Comparison of ENCODE assay signal across 14 cellular contexts in the genomic region with DNA sequence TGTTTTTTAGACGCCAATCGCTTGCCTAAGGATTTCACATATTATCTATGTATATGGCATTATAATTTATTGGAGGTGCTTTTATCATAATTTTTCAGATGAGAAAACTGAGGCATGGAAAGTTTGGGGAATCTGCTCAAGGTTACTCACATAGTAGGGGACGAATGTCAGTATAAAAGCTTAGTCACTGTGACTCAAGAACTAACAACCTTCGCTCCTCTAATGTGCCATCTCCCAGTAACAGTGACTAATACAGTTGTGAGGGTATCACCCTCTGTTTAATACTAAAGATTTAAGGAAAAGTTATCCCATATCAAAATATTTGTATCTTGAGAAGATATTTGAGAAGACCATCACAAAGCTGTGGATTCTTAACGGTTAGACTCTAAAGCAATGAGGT.
A peak's percentile ranks its signal among the peaks of the same experiment; 100 is the strongest.
DNase-seq lines count a peak whose midpoint lies in the region; ATAC-seq and TF ChIP-seq lines count a peak whose summit lies in the region.
"Had no signal": no experiment of that assay in that cellular context is flagged by ENCODE, and none has a peak within 500 bp of the region (broad histone marks: within the 10 kb centered on the region; RNA-seq: fewer than 3 reads in every experiment).

No MANE protein-coding gene starts in this region.

- no peaks in the 10 kb centered on the region for H3K9me2 ChIP-seq in PC-3 (replicated peaks; ENCODE audit: low read length)

- H3K9ac ChIP-seq in PC-3 (ENCODE audit: low read length) = no peak overlapping the region
- H3K9ac ChIP-seq: KMS-11 had no signal

- no peaks in the 10 kb centered on the region for H3K36me3 ChIP-seq in PC-3 (ENCODE audit: low read depth, low read length)

- no peaks in the 10 kb centered on the region; the same call in 1 of the 2 replicates for H3K4me1 ChIP-seq in PC-3 (ENCODE audit: insufficient read depth, low read length)

- no peak overlapping the region for H3K4me2 ChIP-seq in PC-3 (ENCODE audit: low read length)
- H3K4me2 ChIP-seq: GM23338, KMS-11 had no signal

- no peak overlapping the region for H2AFZ ChIP-seq in PC-3 (ENCODE audit: low read length)
- H2AFZ ChIP-seq: GM23338 had no signal

- no TSS peak for BruUV-seq in PC-3 (replicated peaks; lab: Mats Ljungman, UMichigan)

- peak; percentile 24 for DNase-seq in Caki2 (ENCODE audit: low read depth)
- DNase-seq in HT1080 (ENCODE audit: low read depth) = peak; percentile 30
- peak; percentile 65 for DNase-seq in PC-3
- DNase-seq in epithelial cell of esophagus (ENCODE audit: low read depth) = peak; percentile 62
- DNase-seq in 8988T = no peak
- DNase-seq: Calu3; CD8-positive, alpha-beta T cell; DMS 273 treated with DMSO at 0.1 percent for 48 hours; H9 had no signal

- intact Hi-C loops in PC-3 (cut with micrococcal nuclease) = no loop called here

- no peaks in the 10 kb centered on the region for H3K9me3 ChIP-seq in PC-3 (ENCODE audit: low read length)

- ATAC-seq in PC-3 (peak; percentile 78), GM19395 (IDR thresholded peaks at IDR 0.05; ENCODE audit: unreplicated experiment) (no peak), GM19328 (IDR thresholded peaks at IDR 0.05; ENCODE audit: unreplicated experiment) (no peak)
- ATAC-seq: CD8-positive, alpha-beta T cell; GM23338; HepG2 had no signal

- H4K20me1 ChIP-seq in PC-3 (ENCODE audit: low read length) = no peaks in the 10 kb centered on the region

- H3K79me2 ChIP-seq in PC-3 (ENCODE audit: low read length) = no peaks in the 10 kb centered on the region

- H3F3A ChIP-seq in PC-3 (ENCODE audit: low read length, unreplicated experiment) = no peaks in the 10 kb centered on the region

- CTCF ChIA-PET in PC-3 (lab: Charles Lee) = no interaction called here

- in situ Hi-C loops in Caki2 (cut with HindIII; ENCODE audit: low pct_unique_long_range_greater_than_20kb, low sequenced_read_pairs) = no loop called here

- no peak for TF ChIP-seq CTCF in PC-3 (conservative IDR thresholded peaks at IDR 0.05; ENCODE audit: low read depth, low read length)
- no peak for TF ChIP-seq CTCF in epithelial cell of esophagus (IDR thresholded peaks at IDR 0.05; ENCODE audit: insufficient read depth, low read depth, low read length, missing control alignments)

- H3K27me3 ChIP-seq in PC-3 (ENCODE audit: low read length) = no peaks in the 10 kb centered on the region

- POLR2A ChIA-PET in PC-3 (lab: Charles Lee; ENCODE audit: unreplicated experiment) = no interaction called here

- H3K27ac ChIP-seq in PC-3 (ENCODE audit: low read length) = no peak overlapping the region
- H3K27ac ChIP-seq: KMS-11 had no signal

- no peak overlapping the region for H3K4me3 ChIP-seq in PC-3 (ENCODE audit: low read length)
- H3K4me3 ChIP-seq in epithelial cell of esophagus (ENCODE audit: low read length) = no peak overlapping the region
- H3K4me3 ChIP-seq: GM23338 had no signal
